Comparison of ENCODE assay signal across 8 cellular contexts in genomic region chr19:12965017-12965811, GRCh38. TPM values are rescaled to one million over a fixed set of nuclear protein-coding genes. Genes with fewer than 3 reads are reported as not detected.
DNase-seq lines count a peak whose midpoint lies in the region; ATAC-seq, FAIRE-seq and TF ChIP-seq lines count a peak whose summit lies in the region.

No MANE protein-coding gene starts in this region.

- H3K4me3 Mint-ChIP-seq in activated CD8-positive, alpha-beta memory T cell treated with anti-CD3 and anti-CD28 coated beads, Interleukin-2, amount 10 ng/mL, durations not matched to agents 7 days and 5 days: peak overlapping the region; percentile 74

- TF ChIP-seq POLR2A in GM12892 (IDR thresholded peaks at IDR 0.05; ENCODE audit: low read depth, low read length) (no peak), endothelial cell of umbilical vein (IDR thresholded peaks at IDR 0.05; ENCODE audit: low read depth, low read length) (no peak)

- H3K9me1 ChIP-seq in endothelial cell of umbilical vein (replicated peaks; ENCODE audit: control insufficient read depth, extremely low read depth, insufficient read depth, low read length): no peaks in the 10 kb centered on the region

- POLR2A ChIA-PET in endothelial cell of umbilical vein (lab: Charles Lee): interaction anchor here (0.6 to 1.2 kb wide), 4 partner anchors 22 to 128 kb away, joined by 3 to 4 read pairs (median 3); no protein-coding TSS in a partner anchor

- DNase-seq in GM12892 (ENCODE audit: insufficient read length): peak; percentile 83
- DNase-seq in HPDE6-E6E7 (ENCODE audit: extremely low spot score): peak; percentile 66
- DNase-seq in NOMO-1 treated with DMSO at 0.1 percent for 48 hours (lab: John Stamatoyannopoulos, UW; ENCODE audit: unreplicated experiment): peak; percentile 34
- DNase-seq in activated CD8-positive, alpha-beta memory T cell treated with anti-CD3 and anti-CD28 coated beads, Interleukin-2, amount 10 ng/mL, durations not matched to agents 7 days and 5 days: peak; percentile 88
- DNase-seq in endothelial cell of umbilical vein (ENCODE audit: low read depth, low spot score): peak; percentile 74
- peak; percentile 57 to 61 for DNase-seq in stimulated activated CD8-positive, alpha-beta memory T cell treated with anti-CD3 and anti-CD28 coated beads, Interleukin-2, amount 100 ng/mL, for 1 hour (ENCODE audit: low read depth in 2 of 2)

- peak overlapping the region; percentile 44 for H3K9ac ChIP-seq in endothelial cell of umbilical vein (replicated peaks; ENCODE audit: extremely low read depth, insufficient read depth, low read length)

- peaks cover 2% of the 10 kb centered on the region for H3K4me1 ChIP-seq in endothelial cell of umbilical vein (ENCODE audit: control insufficient read depth, extremely low read depth, insufficient read depth, low read length)
- H3K4me1 ChIP-seq in mononuclear cell (ENCODE audit: insufficient read depth, low read length): peaks cover 7% of the 10 kb centered on the region

- no peaks in the 10 kb centered on the region for H3K9me3 Mint-ChIP-seq in activated CD8-positive, alpha-beta memory T cell treated with anti-CD3 and anti-CD28 coated beads, Interleukin-2, amount 10 ng/mL, durations not matched to agents 7 days and 5 days (ENCODE audit: low read depth)

- H3K9me3 ChIP-seq in endothelial cell of umbilical vein (replicated peaks; ENCODE audit: control insufficient read depth, insufficient read depth, low read length) (no peaks in the 10 kb centered on the region), mononuclear cell (ENCODE audit: low read depth, low read length) (no peaks in the 10 kb centered on the region)

- no peaks in the 10 kb centered on the region for H3K36me3 ChIP-seq in endothelial cell of umbilical vein (ENCODE audit: control insufficient read depth in 2 of 2, extremely low read depth in 1 of 2, insufficient read depth in 2 of 2, low read length in 2 of 2)

- TF ChIP-seq CTCF in endothelial cell of umbilical vein (IDR thresholded peaks at IDR 0.05; ENCODE audit: extremely low read depth in 1 of 2, insufficient read depth in 1 of 2, low read depth in 1 of 2, low read length in 2 of 2): peak; percentile 77 to 99

- intact Hi-C loops in endothelial cell of umbilical vein (cut with micrococcal nuclease): loop anchor here (1.0 kb wide), 5 partner anchors 8 to 129 kb away; partner anchors contain the start of genes CALR and GADD45GIP1

- peaks cover 8% of the 10 kb centered on the region for H3K4me1 Mint-ChIP-seq in activated CD8-positive, alpha-beta memory T cell treated with anti-CD3 and anti-CD28 coated beads, Interleukin-2, amount 10 ng/mL, durations not matched to agents 7 days and 5 days

- H3K27ac ChIP-seq in endothelial cell of umbilical vein (ENCODE audit: insufficient read depth, low read depth, low read length): peak overlapping the region; percentile 4

- H3K4me2 ChIP-seq in endothelial cell of umbilical vein (ENCODE audit: insufficient read depth, low read length): peak overlapping the region; percentile 60

- peaks cover 3% of the 10 kb centered on the region for H3K27me3 Mint-ChIP-seq in activated CD8-positive, alpha-beta memory T cell treated with anti-CD3 and anti-CD28 coated beads, Interleukin-2, amount 10 ng/mL, durations not matched to agents 7 days and 5 days

- peak; percentile 98 for ATAC-seq in activated CD8-positive, alpha-beta memory T cell treated with anti-CD3 and anti-CD28 coated beads, Interleukin-2, amount 10 ng/mL, durations not matched to agents 7 days and 5 days
- no peak for ATAC-seq in GM18517 (IDR thresholded peaks at IDR 0.05; ENCODE audit: unreplicated experiment)

- H3K4me3 ChIP-seq in endothelial cell of umbilical vein (replicated peaks in 1 of 3; ENCODE audit: insufficient read depth in 1 of 3, low read depth in 1 of 3, low read length in 3 of 3) (peak overlapping the region; percentile 1 to 48 (median 45)), mononuclear cell (ENCODE audit: low read length) (peak overlapping the region; percentile 30)

- peak overlapping the region; percentile 86 for H3K27ac Mint-ChIP-seq in activated CD8-positive, alpha-beta memory T cell treated with anti-CD3 and anti-CD28 coated beads, Interleukin-2, amount 10 ng/mL, durations not matched to agents 7 days and 5 days

- H3K27me3 ChIP-seq in endothelial cell of umbilical vein (ENCODE audit: control insufficient read depth in 2 of 2, insufficient read depth in 2 of 2, low read length in 2 of 2) (no peaks in the 10 kb centered on the region), mononuclear cell (ENCODE audit: insufficient read depth, low read length) (no peaks in the 10 kb centered on the region)

- no TSS peak for BruUV-seq in endothelial cell of umbilical vein (replicated peaks; lab: Mats Ljungman, UMichigan)

- no peaks in the 10 kb centered on the region for H3K79me2 ChIP-seq in endothelial cell of umbilical vein (ENCODE audit: control insufficient read depth, insufficient read depth, low read length)

- peak overlapping the region; percentile 98 for H2AFZ ChIP-seq in endothelial cell of umbilical vein (ENCODE audit: low read depth, low read length)

- FAIRE-seq in GM12892 (lab: Jason Lieb, UNC) (peak; percentile 89), endothelial cell of umbilical vein (lab: Jason Lieb, UNC) (peak; percentile 88)

- CTCF ChIA-PET in activated CD8-positive, alpha-beta memory T cell treated with anti-CD3 and anti-CD28 coated beads, Interleukin-2, amount 10 ng/mL, durations not matched to agents 7 days and 5 days (lab: Charles Lee): interaction anchor here (0.6 to 7.6 kb wide), 95 partner anchors 10 to 784 kb away, joined by 3 to 163 read pairs (median 4); partner anchors contain the start of genes CALR, DNASE2, FARSA and GADD45GIP1
- CTCF ChIA-PET in endothelial cell of umbilical vein (lab: Charles Lee): interaction anchor here (0.5 to 5.2 kb wide), 55 partner anchors 10 to 1012 kb away, joined by 3 to 115 read pairs (median 5); partner anchors contain the start of genes CALR, DNASE2, FARSA and GADD45GIP1

- no peaks in the 10 kb centered on the region for H3K36me3 Mint-ChIP-seq in activated CD8-positive, alpha-beta memory T cell treated with anti-CD3 and anti-CD28 coated beads, Interleukin-2, amount 10 ng/mL, durations not matched to agents 7 days and 5 days

- dilution Hi-C loops in endothelial cell of umbilical vein (cut with MboI; ENCODE audit: extremely low pct_ligation_motif_present, low sequenced_read_pairs): no loop called here

- H4K20me1 ChIP-seq in endothelial cell of umbilical vein (replicated peaks; ENCODE audit: control insufficient read depth, extremely low read depth, insufficient read depth, low read length): no peaks in the 10 kb centered on the region

RNA-seq across cellular contexts. Expression of gene DAND5, which starts 4.2 kb away (rescaled TPM):
- polyA plus RNA-seq in GM12892 (2012; ENCODE audit: missing spikeins): 0.32 TPM
- under 1 TPM; 0.21 to 0.26 TPM for total RNA-seq in activated CD8-positive, alpha-beta memory T cell treated with anti-CD3 and anti-CD28 coated beads, Interleukin-2, amount 10 ng/mL, durations not matched to agents 7 days and 5 days
- total RNA-seq in endothelial cell of umbilical vein: 0.20 and 0.28 TPM in 2 replicates
- 0.06 TPM in 2 replicates for polyA plus RNA-seq in endothelial cell of umbilical vein
- polyA plus RNA-seq in endothelial cell of umbilical vein (2011; cell fraction: cytosol; rRNA removed): 0.03 and 0.07 TPM in 2 replicates
- 0.16 and 0.17 TPM in 2 replicates for polyA plus RNA-seq in endothelial cell of umbilical vein (2011; cell fraction: nucleus; rRNA removed)
- not detected in 2 replicates for polyA plus RNA-seq in endothelial cell of umbilical vein (2012)
- polyA minus RNA-seq in endothelial cell of umbilical vein: 0.15 TPM in 1 of 2 replicates, not detected in the other
- polyA minus RNA-seq in endothelial cell of umbilical vein (2011; cell fraction: cytosol; rRNA and poly(A)+ RNA removed): not detected
- not detected in 2 replicates for polyA minus RNA-seq in endothelial cell of umbilical vein (2011; cell fraction: nucleus; rRNA and poly(A)+ RNA removed)
- total RNA-seq in mononuclear cell: not detected

RNA-seq across cellular contexts. Expression of gene GADD45GIP1, which starts 8.2 kb away (rescaled TPM):
- 30.6 TPM for polyA plus RNA-seq in GM12892 (2012; ENCODE audit: missing spikeins)
- total RNA-seq in activated CD8-positive, alpha-beta memory T cell treated with anti-CD3 and anti-CD28 coated beads, Interleukin-2, amount 10 ng/mL, durations not matched to agents 7 days and 5 days: 10 to 100 TPM; 23.9 to 24.9 TPM
- total RNA-seq in endothelial cell of umbilical vein: 32.8 and 36.5 TPM in 2 replicates
- 38.3 and 46.3 TPM in 2 replicates for polyA plus RNA-seq in endothelial cell of umbilical vein
- 27.7 and 48.4 TPM in 2 replicates for polyA plus RNA-seq in endothelial cell of umbilical vein (2011; cell fraction: cytosol; rRNA removed)
- 13.5 and 15.3 TPM in 2 replicates for polyA plus RNA-seq in endothelial cell of umbilical vein (2011; cell fraction: nucleus; rRNA removed)
- 30.7 and 40.3 TPM in 2 replicates for polyA plus RNA-seq in endothelial cell of umbilical vein (2012)
- 7.2 and 9.6 TPM in 2 replicates for polyA minus RNA-seq in endothelial cell of umbilical vein
- polyA minus RNA-seq in endothelial cell of umbilical vein (2011; cell fraction: cytosol; rRNA and poly(A)+ RNA removed): 32.0 TPM
- 2.3 and 4.1 TPM in 2 replicates for polyA minus RNA-seq in endothelial cell of umbilical vein (2011; cell fraction: nucleus; rRNA and poly(A)+ RNA removed)
- total RNA-seq in mononuclear cell: 5.2 TPM

RNA-seq across cellular contexts. Expression of gene RAD23A, which starts 19.6 kb away (rescaled TPM):
- polyA plus RNA-seq in GM12892 (2012; ENCODE audit: missing spikeins): 80.1 TPM
- total RNA-seq in activated CD8-positive, alpha-beta memory T cell treated with anti-CD3 and anti-CD28 coated beads, Interleukin-2, amount 10 ng/mL, durations not matched to agents 7 days and 5 days: 100 to 1,000 TPM; 164 to 168 TPM
- total RNA-seq in endothelial cell of umbilical vein (96.7 and 102 TPM in 2 replicates), mononuclear cell (48.8 TPM)
- polyA plus RNA-seq in endothelial cell of umbilical vein: 66.9 and 71.2 TPM in 2 replicates
- polyA plus RNA-seq in endothelial cell of umbilical vein (2011; cell fraction: cytosol; rRNA removed): 67.1 and 82.8 TPM in 2 replicates
- polyA plus RNA-seq in endothelial cell of umbilical vein (2011; cell fraction: nucleus; rRNA removed): 79.0 and 87.6 TPM in 2 replicates
- 89.8 and 109 TPM in 2 replicates for polyA plus RNA-seq in endothelial cell of umbilical vein (2012)
- polyA minus RNA-seq in endothelial cell of umbilical vein: 42.7 and 47.6 TPM in 2 replicates
- 129 TPM for polyA minus RNA-seq in endothelial cell of umbilical vein (2011; cell fraction: cytosol; rRNA and poly(A)+ RNA removed)
- 21.8 and 27.3 TPM in 2 replicates for polyA minus RNA-seq in endothelial cell of umbilical vein (2011; cell fraction: nucleus; rRNA and poly(A)+ RNA removed)

RNA-seq across cellular contexts. Expression of gene CALR, which starts 26.8 kb away (rescaled TPM):
- 511 TPM for polyA plus RNA-seq in GM12892 (2012; ENCODE audit: missing spikeins)
- total RNA-seq in activated CD8-positive, alpha-beta memory T cell treated with anti-CD3 and anti-CD28 coated beads, Interleukin-2, amount 10 ng/mL, durations not matched to agents 7 days and 5 days: 100 to 1,000 TPM; 745 to 898 TPM
- total RNA-seq in endothelial cell of umbilical vein (1,614 and 1,636 TPM in 2 replicates), mononuclear cell (434 TPM)
- polyA plus RNA-seq in endothelial cell of umbilical vein: 1,135 and 1,206 TPM in 2 replicates
- polyA plus RNA-seq in endothelial cell of umbilical vein (2011; cell fraction: cytosol; rRNA removed): 1,348 and 1,456 TPM in 2 replicates
- 981 and 1,182 TPM in 2 replicates for polyA plus RNA-seq in endothelial cell of umbilical vein (2011; cell fraction: nucleus; rRNA removed)
- 1,660 and 1,676 TPM in 2 replicates for polyA plus RNA-seq in endothelial cell of umbilical vein (2012)
- polyA minus RNA-seq in endothelial cell of umbilical vein: 1,615 and 1,696 TPM in 2 replicates
- 411 TPM for polyA minus RNA-seq in endothelial cell of umbilical vein (2011; cell fraction: cytosol; rRNA and poly(A)+ RNA removed)
- polyA minus RNA-seq in endothelial cell of umbilical vein (2011; cell fraction: nucleus; rRNA and poly(A)+ RNA removed): 416 and 482 TPM in 2 replicates

RNA-seq across cellular contexts. Expression of gene NFIX, which starts 30.1 kb away (rescaled TPM):
- 0.55 TPM for polyA plus RNA-seq in GM12892 (2012; ENCODE audit: missing spikeins)
- total RNA-seq in activated CD8-positive, alpha-beta memory T cell treated with anti-CD3 and anti-CD28 coated beads, Interleukin-2, amount 10 ng/mL, durations not matched to agents 7 days and 5 days: under 1 TPM; 0.21 to 0.32 TPM
- total RNA-seq in endothelial cell of umbilical vein: 18.7 and 37.7 TPM in 2 replicates
- polyA plus RNA-seq in endothelial cell of umbilical vein: 8.7 and 9.8 TPM in 2 replicates
- 11.9 and 12.6 TPM in 2 replicates for polyA plus RNA-seq in endothelial cell of umbilical vein (2011; cell fraction: cytosol; rRNA removed)
- 8.6 and 11.6 TPM in 2 replicates for polyA plus RNA-seq in endothelial cell of umbilical vein (2011; cell fraction: nucleus; rRNA removed)
- 22.4 and 30.5 TPM in 2 replicates for polyA plus RNA-seq in endothelial cell of umbilical vein (2012)
- polyA minus RNA-seq in endothelial cell of umbilical vein: 7.3 and 7.7 TPM in 2 replicates
- 1.3 TPM for polyA minus RNA-seq in endothelial cell of umbilical vein (2011; cell fraction: cytosol; rRNA and poly(A)+ RNA removed)
- 5.5 and 7.2 TPM in 2 replicates for polyA minus RNA-seq in endothelial cell of umbilical vein (2011; cell fraction: nucleus; rRNA and poly(A)+ RNA removed)
- 1.9 TPM for total RNA-seq in mononuclear cell

Comparison
In these comparisons a context has a peak if more than half of its experiments do, and no peak if none do; other contexts are left out.
1. DNase-seq: peak in every context shown above with its lines; median percentile 88 in activated CD8-positive, alpha-beta memory T cell treated with anti-CD3 and anti-CD28 coated beads, Interleukin-2, amount 10 ng/mL, durations not matched to agents 7 days and 5 days; 83 in GM12892; 74 in endothelial cell of umbilical vein; 66 in HPDE6-E6E7; 59 in stimulated activated CD8-positive, alpha-beta memory T cell treated with anti-CD3 and anti-CD28 coated beads, Interleukin-2, amount 100 ng/mL, for 1 hour; 34 in NOMO-1 treated with DMSO at 0.1 percent for 48 hours.